In genomic region chr7:24718977-24719491, GRCh38 we compare ENCODE assay signal across 1 cellular context.
TF ChIP-seq lines count a peak whose summit lies in the region.

No MANE protein-coding gene starts in this region.

TF ChIP-seq in GM12878, 131 proteins besides CTCF, POLR2A, EP300 and RAD21 (continued from another document):
- TF ChIP-seq, protein P1, sequence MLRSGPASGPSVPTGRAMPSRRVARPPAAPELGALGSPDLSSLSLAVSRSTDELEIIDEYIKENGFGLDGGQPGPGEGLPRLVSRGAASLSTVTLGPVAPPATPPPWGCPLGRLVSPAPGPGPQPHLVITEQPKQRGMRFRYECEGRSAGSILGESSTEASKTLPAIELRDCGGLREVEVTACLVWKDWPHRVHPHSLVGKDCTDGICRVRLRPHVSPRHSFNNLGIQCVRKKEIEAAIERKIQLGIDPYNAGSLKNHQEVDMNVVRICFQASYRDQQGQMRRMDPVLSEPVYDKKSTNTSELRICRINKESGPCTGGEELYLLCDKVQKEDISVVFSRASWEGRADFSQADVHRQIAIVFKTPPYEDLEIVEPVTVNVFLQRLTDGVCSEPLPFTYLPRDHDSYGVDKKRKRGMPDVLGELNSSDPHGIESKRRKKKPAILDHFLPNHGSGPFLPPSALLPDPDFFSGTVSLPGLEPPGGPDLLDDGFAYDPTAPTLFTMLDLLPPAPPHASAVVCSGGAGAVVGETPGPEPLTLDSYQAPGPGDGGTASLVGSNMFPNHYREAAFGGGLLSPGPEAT (IDR thresholded peaks at IDR 0.05; ENCODE audit: low read depth): peak; percentile 48; the same call in 1 of the 2 replicates
- peak; percentile 93 for TF ChIP-seq MEF2B (IDR thresholded peaks at IDR 0.05; ENCODE audit: partially characterized antibody, poor library complexity, severe bottlenecking)
- peak; percentile 47; the same call in 1 of the 2 replicates for TF ChIP-seq BCL11A (IDR thresholded peaks at IDR 0.05; ENCODE audit: low read depth, low read length)
- TF ChIP-seq DPF2 (IDR thresholded peaks at IDR 0.05): peak; percentile 54; the same call in 1 of the 2 replicates
- TF ChIP-seq BHLHE40 (IDR thresholded peaks at IDR 0.05; ENCODE audit: borderline replicate concordance in 1 of 2, low read depth in 2 of 2, low read length in 1 of 2): peak; percentile 73 to 82
- no peak for TF ChIP-seq POU2F2 (IDR thresholded peaks at IDR 0.05; ENCODE audit: borderline replicate concordance, low read depth, low read length)
- no peak for TF ChIP-seq FOXK2 (IDR thresholded peaks at IDR 0.05)
- TF ChIP-seq, protein P2, sequence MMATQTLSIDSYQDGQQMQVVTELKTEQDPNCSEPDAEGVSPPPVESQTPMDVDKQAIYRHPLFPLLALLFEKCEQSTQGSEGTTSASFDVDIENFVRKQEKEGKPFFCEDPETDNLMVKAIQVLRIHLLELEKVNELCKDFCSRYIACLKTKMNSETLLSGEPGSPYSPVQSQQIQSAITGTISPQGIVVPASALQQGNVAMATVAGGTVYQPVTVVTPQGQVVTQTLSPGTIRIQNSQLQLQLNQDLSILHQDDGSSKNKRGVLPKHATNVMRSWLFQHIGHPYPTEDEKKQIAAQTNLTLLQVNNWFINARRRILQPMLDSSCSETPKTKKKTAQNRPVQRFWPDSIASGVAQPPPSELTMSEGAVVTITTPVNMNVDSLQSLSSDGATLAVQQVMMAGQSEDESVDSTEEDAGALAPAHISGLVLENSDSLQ (IDR thresholded peaks at IDR 0.05): peak; percentile 57; the same call in 1 of the 2 replicates
- TF ChIP-seq PML (IDR thresholded peaks at IDR 0.05; ENCODE audit: low read length): no peak
- TF ChIP-seq ETV6 (conservative IDR thresholded peaks at IDR 0.05 in 1 of 2, IDR thresholded peaks at IDR 0.05 in 1 of 2; ENCODE audit: borderline replicate concordance in 1 of 2, low read depth in 1 of 2): peak in 1 of 2 experiments; percentile 61; a peak in 2 of 4 replicates
- TF ChIP-seq, protein P3, sequence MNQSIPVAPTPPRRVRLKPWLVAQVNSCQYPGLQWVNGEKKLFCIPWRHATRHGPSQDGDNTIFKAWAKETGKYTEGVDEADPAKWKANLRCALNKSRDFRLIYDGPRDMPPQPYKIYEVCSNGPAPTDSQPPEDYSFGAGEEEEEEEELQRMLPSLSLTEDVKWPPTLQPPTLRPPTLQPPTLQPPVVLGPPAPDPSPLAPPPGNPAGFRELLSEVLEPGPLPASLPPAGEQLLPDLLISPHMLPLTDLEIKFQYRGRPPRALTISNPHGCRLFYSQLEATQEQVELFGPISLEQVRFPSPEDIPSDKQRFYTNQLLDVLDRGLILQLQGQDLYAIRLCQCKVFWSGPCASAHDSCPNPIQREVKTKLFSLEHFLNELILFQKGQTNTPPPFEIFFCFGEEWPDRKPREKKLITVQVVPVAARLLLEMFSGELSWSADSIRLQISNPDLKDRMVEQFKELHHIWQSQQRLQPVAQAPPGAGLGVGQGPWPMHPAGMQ (IDR thresholded peaks at IDR 0.05; ENCODE audit: borderline replicate concordance): no peak
- TF ChIP-seq TCF3 (IDR thresholded peaks at IDR 0.05; ENCODE audit: borderline replicate concordance, insufficient read depth, low read depth, low read length): 0 out of 2 replicates have a peak, but pooled peaks have one; percentile 24
- peak; percentile 46; the same call in 1 of the 2 replicates for TF ChIP-seq RUNX3 (IDR thresholded peaks at IDR 0.05; ENCODE audit: low read length)
- peak; percentile 59 for TF ChIP-seq SPI1 (IDR thresholded peaks at IDR 0.05; ENCODE audit: borderline replicate concordance, insufficient read depth, low read depth, low read length)
- TF ChIP-seq ZBED1 (IDR thresholded peaks at IDR 0.05; ENCODE audit: borderline replicate concordance): no peak
- no peak for TF ChIP-seq SMC3 (IDR thresholded peaks at IDR 0.05; ENCODE audit: borderline replicate concordance, low read length)
- no peak for TF ChIP-seq KAT2A (conservative IDR thresholded peaks at IDR 0.05; ENCODE audit: control insufficient read depth, low read depth, low read length)
- TF ChIP-seq IKZF2 (IDR thresholded peaks at IDR 0.05): peak; percentile 81 to 85; a peak in 3 of 4 replicates
- no peak for TF ChIP-seq IRF4 (IDR thresholded peaks at IDR 0.05; ENCODE audit: low read depth, low read length)
- no peak for TF ChIP-seq TCF7 (IDR thresholded peaks at IDR 0.05; ENCODE audit: borderline replicate concordance)
- peak; percentile 63 for TF ChIP-seq NR2F1 (conservative IDR thresholded peaks at IDR 0.05)
- TF ChIP-seq CBX5 (IDR thresholded peaks at IDR 0.05; ENCODE audit: low read depth): peak; percentile 31; the same call in 1 of the 2 replicates
- TF ChIP-seq ATF2 (IDR thresholded peaks at IDR 0.05; ENCODE audit: low read length): no peak
- TF ChIP-seq PAX5 (IDR thresholded peaks at IDR 0.05; ENCODE audit: borderline replicate concordance, low read depth, low read length): peak; percentile 18; the same call in 1 of the 2 replicates
- no peak for TF ChIP-seq PAX8 (IDR thresholded peaks at IDR 0.05)
- peak; percentile 19; the same call in 1 of the 2 replicates for TF ChIP-seq BMI1 (IDR thresholded peaks at IDR 0.05; ENCODE audit: borderline replicate concordance)
- TF ChIP-seq E2F4 (IDR thresholded peaks at IDR 0.05; ENCODE audit: low read depth, low read length): no peak
- 0 out of 2 replicates have a peak, but pooled peaks have one; percentile 28 for TF ChIP-seq POLR2AphosphoS5 (IDR thresholded peaks at IDR 0.05; ENCODE audit: low read length)
- no peak for TF ChIP-seq SUPT20H (IDR thresholded peaks at IDR 0.05; ENCODE audit: borderline replicate concordance, control insufficient read depth, low read depth, low read length)
- peak; percentile 76 for TF ChIP-seq IKZF1 (conservative IDR thresholded peaks at IDR 0.05)
- TF ChIP-seq SIX5 (IDR thresholded peaks at IDR 0.05; ENCODE audit: low read depth, low read length, severe bottlenecking): no peak
- no peak for TF ChIP-seq NKRF (conservative IDR thresholded peaks at IDR 0.05)
- TF ChIP-seq YY1 (IDR thresholded peaks at IDR 0.05; ENCODE audit: low read depth, low read length): no peak
- no peak for TF ChIP-seq NR2C2 (IDR thresholded peaks at IDR 0.05; ENCODE audit: borderline replicate concordance, control insufficient read depth, insufficient read length, low read depth)
- peak; percentile 74 for TF ChIP-seq CBFB (IDR thresholded peaks at IDR 0.05; ENCODE audit: low read depth)
- TF ChIP-seq ZNF217 (IDR thresholded peaks at IDR 0.05): no peak
- peak; percentile 68; the same call in 1 of the 2 replicates for TF ChIP-seq FOXM1 (IDR thresholded peaks at IDR 0.05; ENCODE audit: low read depth, low read length)
- peak; percentile 36; the same call in 1 of the 2 replicates for TF ChIP-seq GATAD2B (conservative IDR thresholded peaks at IDR 0.05; ENCODE audit: low read depth)
- TF ChIP-seq ATF3 (IDR thresholded peaks at IDR 0.05; ENCODE audit: borderline replicate concordance, extremely low read depth, low read depth, low read length): no peak
- TF ChIP-seq MYB (IDR thresholded peaks at IDR 0.05; ENCODE audit: borderline replicate concordance, low read depth, low read length): no peak
- no peak for TF ChIP-seq E2F8 (IDR thresholded peaks at IDR 0.05; ENCODE audit: low read depth, partially characterized antibody)
- no peak for TF ChIP-seq EGR1 (IDR thresholded peaks at IDR 0.05; ENCODE audit: borderline replicate concordance in 1 of 2, low read depth in 2 of 2, low read length in 2 of 2)
- peak; percentile 39; the same call in 1 of the 2 replicates for TF ChIP-seq NFIC (IDR thresholded peaks at IDR 0.05; ENCODE audit: low read depth, low read length)
- TF ChIP-seq POLR2AphosphoS2 (IDR thresholded peaks at IDR 0.05; ENCODE audit: low read depth, low read length): no peak
- TF ChIP-seq, protein P4, sequence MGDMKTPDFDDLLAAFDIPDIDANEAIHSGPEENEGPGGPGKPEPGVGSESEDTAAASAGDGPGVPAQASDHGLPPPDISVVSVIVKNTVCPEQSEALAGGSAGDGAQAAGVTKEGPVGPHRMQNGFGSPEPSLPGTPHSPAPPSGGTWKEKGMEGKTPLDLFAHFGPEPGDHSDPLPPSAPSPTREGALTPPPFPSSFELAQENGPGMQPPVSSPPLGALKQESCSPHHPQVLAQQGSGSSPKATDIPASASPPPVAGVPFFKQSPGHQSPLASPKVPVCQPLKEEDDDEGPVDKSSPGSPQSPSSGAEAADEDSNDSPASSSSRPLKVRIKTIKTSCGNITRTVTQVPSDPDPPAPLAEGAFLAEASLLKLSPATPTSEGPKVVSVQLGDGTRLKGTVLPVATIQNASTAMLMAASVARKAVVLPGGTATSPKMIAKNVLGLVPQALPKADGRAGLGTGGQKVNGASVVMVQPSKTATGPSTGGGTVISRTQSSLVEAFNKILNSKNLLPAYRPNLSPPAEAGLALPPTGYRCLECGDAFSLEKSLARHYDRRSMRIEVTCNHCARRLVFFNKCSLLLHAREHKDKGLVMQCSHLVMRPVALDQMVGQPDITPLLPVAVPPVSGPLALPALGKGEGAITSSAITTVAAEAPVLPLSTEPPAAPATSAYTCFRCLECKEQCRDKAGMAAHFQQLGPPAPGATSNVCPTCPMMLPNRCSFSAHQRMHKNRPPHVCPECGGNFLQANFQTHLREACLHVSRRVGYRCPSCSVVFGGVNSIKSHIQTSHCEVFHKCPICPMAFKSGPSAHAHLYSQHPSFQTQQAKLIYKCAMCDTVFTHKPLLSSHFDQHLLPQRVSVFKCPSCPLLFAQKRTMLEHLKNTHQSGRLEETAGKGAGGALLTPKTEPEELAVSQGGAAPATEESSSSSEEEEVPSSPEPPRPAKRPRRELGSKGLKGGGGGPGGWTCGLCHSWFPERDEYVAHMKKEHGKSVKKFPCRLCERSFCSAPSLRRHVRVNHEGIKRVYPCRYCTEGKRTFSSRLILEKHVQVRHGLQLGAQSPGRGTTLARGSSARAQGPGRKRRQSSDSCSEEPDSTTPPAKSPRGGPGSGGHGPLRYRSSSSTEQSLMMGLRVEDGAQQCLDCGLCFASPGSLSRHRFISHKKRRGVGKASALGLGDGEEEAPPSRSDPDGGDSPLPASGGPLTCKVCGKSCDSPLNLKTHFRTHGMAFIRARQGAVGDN (IDR thresholded peaks at IDR 0.05): peak; percentile 93
- TF ChIP-seq ELK1 (IDR thresholded peaks at IDR 0.05; ENCODE audit: low read depth, low read length): no peak
- TF ChIP-seq EED (IDR thresholded peaks at IDR 0.05; ENCODE audit: low read depth): peak; percentile 84
- TF ChIP-seq JUND (IDR thresholded peaks at IDR 0.05; ENCODE audit: low read depth, low read length): no peak
